In the genomic region with DNA sequence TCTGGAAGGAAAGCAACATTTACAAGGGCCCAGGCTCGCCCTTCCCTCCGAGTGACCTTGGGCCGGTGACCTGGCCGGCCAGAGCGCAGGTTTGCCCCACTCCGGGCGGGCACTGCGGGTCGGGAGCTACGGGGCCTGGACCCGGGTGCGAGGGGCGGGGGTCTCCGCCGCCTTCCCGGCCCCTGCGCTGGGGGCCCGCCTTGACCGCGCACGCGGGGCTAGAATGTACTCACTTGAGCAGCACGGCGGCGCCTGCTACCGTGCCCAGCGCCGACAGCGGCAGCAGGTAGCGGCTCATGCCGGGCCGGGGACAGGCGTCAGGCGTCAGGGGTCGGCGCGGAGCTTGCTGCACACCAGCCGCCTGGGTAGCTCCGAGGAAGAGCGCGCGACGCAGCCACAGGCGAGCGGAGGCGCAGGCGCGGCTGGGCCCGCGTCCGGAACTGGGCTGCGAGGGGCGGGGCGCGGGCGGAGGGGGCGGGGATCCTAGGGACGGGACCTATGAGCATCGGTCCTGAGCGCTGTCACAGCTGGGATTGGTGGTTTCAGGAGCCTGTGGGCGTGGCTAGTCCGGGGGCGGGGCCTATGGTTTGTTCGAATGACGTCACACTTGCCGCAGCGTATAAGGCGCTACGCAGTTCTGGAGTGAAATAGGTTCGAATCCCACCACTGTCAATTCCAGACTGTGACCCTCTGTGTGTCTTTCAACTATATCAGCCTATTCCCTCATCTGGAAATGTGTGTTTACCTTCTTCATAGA, we compare ENCODE assay signal across 8 cellular contexts. TPM values are rescaled to one million over a fixed set of nuclear protein-coding genes. Genes with fewer than 3 reads are reported as not detected.
DNase-seq lines count a peak whose midpoint lies in the region; ATAC-seq and TF ChIP-seq lines count a peak whose summit lies in the region.

A gene with protein sequence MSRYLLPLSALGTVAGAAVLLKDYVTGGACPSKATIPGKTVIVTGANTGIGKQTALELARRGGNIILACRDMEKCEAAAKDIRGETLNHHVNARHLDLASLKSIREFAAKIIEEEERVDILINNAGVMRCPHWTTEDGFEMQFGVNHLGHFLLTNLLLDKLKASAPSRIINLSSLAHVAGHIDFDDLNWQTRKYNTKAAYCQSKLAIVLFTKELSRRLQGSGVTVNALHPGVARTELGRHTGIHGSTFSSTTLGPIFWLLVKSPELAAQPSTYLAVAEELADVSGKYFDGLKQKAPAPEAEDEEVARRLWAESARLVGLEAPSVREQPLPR (minus strand): TSS at position 414 of the 757 bp plus-strand sequence. CDS start 116 bp downstream, at position 298.

- POLR2A ChIA-PET in AG04450 (lab: Yijun Ruan, JAX), result interaction anchor here (0.9 kb wide), 1 partner anchor 19 kb away, joined by 3 read pairs; no protein-coding TSS in a partner anchor

- peaks cover 6% of the 10 kb centered on the region for H3K27me3 ChIP-seq in AG04450 (ENCODE audit: control insufficient read depth, insufficient read depth, low read length)

- peak; percentile 86 for DNase-seq in AG04450 (ENCODE audit: low read depth, low spot score)
- DNase-seq in NCI-H446 treated with DMSO at 0.1 percent for 48 hours (lab: John Stamatoyannopoulos, UW), result peak; percentile 94
- peak; percentile 96 to 99 (median 98) for DNase-seq in activated CD4-positive, CD25-positive, alpha-beta regulatory T cell (lab: John Stamatoyannopoulos, UW)
- peak; percentile 96 for DNase-seq in central memory CD4-positive, alpha-beta T cell
- peak; percentile 97 for DNase-seq in islet precursor cell
- DNase-seq in stimulated activated CD4-positive, alpha-beta T cell treated with anti-CD3 and anti-CD28 coated beads, Interleukin-12 subunit alpha, Interleukin-12 subunit beta, amount 100 ng/mL, for 24 hours (ENCODE audit: low read depth in 2 of 2), result peak; percentile 98 to 100

- H3K4me3 ChIP-seq in AG04450 (ENCODE audit: low read depth, low read length), result peak within 1 kb of the TSS; percentile 66

- ATAC-seq in GM19023 (IDR thresholded peaks at IDR 0.05; ENCODE audit: unreplicated experiment), result peak; percentile 97
- ATAC-seq in HG03342 (IDR thresholded peaks at IDR 0.05; ENCODE audit: unreplicated experiment), result peak; percentile 88

- TF ChIP-seq CTCF in AG04450 (IDR thresholded peaks at IDR 0.05; ENCODE audit: low read depth, low read length), result no peak

- H3K27ac ChIP-seq in AG04450 (ENCODE audit: low read depth, low read length), result peak within 1 kb of the TSS; percentile 11

- H3K9me3 ChIP-seq in AG04450 (ENCODE audit: control insufficient read depth, insufficient read depth, low read length), result peaks cover 4% of the 10 kb centered on the region; the same call in 1 of the 2 replicates

- CTCF ChIA-PET in AG04450 (lab: Charles Lee), result interaction anchor here (0.6 to 1.0 kb wide), 3 partner anchors 10 to 584 kb away, joined by 3 to 4 read pairs (median 3); no protein-coding TSS in a partner anchor

RNA-seq across cellular contexts. Expression of the gene that starts here (rescaled TPM):
- polyA plus RNA-seq in AG04450 (2011; rRNA removed), result 3.1 and 4.5 TPM in 2 replicates
- 4.0 and 7.5 TPM in 2 replicates for polyA minus RNA-seq in AG04450 (2011; rRNA and poly(A)+ RNA removed)

Comparison
In these comparisons a context has a peak if more than half of its experiments do, and no peak if none do; other contexts are left out.
1. Peak in every context shown above with its lines: DNase-seq, ATAC-seq, H3K4me3 ChIP-seq and H3K27ac ChIP-seq.